15 cellular contexts compared by ENCODE assay signal in genomic region chr4:151568966-151569365, GRCh38.
"Had no signal": no experiment of that assay in that cellular context is flagged by ENCODE, and none has a peak within 500 bp of the region (broad histone marks: within the 10 kb centered on the region; RNA-seq: fewer than 3 reads in every experiment).

No MANE protein-coding gene starts in this region.

- H3K36me3 ChIP-seq: SJSA1 had no signal

- H3K9me3 ChIP-seq: SJSA1 had no signal

- H3K27ac ChIP-seq: RWPE1, SJSA1, SK-N-MC had no signal

- DNase-seq: IMR-90; Karpas-422; KG1; MM.1S; NCI-H1694; NCI-H2107; NCI-H524; NK-92 treated with Interleukin-12 subunit alpha and Interleukin-12 subunit beta, amount 100 ng/mL, for 24 hours; SIG-M5 had no signal

- H3K27me3 ChIP-seq: SJSA1 had no signal

- H3K4me3 ChIP-seq: SJSA1, SK-N-MC had no signal

- ATAC-seq: HepG2, Panc1, PC-3 had no signal

- H3K4me1 ChIP-seq: SJSA1 had no signal
